ENCODE assay signal across 1 cellular context in the genomic region with DNA sequence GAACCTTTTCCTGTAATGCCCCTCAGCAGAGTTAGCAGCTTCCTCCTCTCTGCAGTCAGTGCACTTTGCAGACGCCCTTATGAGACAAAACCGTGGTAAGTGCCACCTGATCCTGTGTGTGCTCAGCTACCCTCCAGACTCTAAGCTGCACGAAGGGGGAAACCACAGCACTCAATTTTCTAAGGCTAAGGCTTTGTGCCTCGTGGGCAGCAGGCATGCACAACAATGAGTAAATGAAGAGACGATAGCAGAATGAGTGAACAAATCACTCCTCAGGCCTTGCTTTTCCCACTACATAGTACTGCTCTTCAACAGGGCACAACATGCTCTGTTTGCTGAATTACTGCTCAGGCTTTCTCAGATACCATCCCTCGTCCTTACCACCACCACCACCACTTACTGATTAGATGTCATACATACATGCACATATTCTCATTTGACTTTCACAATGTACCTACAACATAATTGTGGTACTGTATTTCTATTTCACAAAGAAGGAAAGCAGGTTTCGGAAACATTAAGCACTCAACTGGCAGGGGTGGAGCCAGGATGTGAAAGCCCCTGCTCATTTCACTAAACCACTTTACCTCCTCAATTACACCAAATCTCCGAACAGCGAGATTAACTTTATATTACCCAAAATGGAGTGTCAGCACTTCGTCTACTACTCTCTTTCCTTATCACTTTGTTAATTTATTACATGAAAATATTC.
TF ChIP-seq lines count a peak whose summit lies in the region.

No MANE protein-coding gene starts in this region.

TF ChIP-seq in GM12878, 131 proteins besides CTCF, POLR2A, EP300 and RAD21 (continued from another document):
- TF ChIP-seq, protein P1, sequence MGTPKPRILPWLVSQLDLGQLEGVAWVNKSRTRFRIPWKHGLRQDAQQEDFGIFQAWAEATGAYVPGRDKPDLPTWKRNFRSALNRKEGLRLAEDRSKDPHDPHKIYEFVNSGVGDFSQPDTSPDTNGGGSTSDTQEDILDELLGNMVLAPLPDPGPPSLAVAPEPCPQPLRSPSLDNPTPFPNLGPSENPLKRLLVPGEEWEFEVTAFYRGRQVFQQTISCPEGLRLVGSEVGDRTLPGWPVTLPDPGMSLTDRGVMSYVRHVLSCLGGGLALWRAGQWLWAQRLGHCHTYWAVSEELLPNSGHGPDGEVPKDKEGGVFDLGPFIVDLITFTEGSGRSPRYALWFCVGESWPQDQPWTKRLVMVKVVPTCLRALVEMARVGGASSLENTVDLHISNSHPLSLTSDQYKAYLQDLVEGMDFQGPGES (IDR thresholded peaks at IDR 0.05), result no peak
